In genomic region chr21:35575280-35575915, GRCh38 we compare ENCODE assay signal across 17 cellular contexts.
DNase-seq lines count a peak whose midpoint lies in the region; ATAC-seq and TF ChIP-seq lines count a peak whose summit lies in the region.
"Had no signal": no experiment of that assay in that cellular context is flagged by ENCODE, and none has a peak within 500 bp of the region (broad histone marks: within the 10 kb centered on the region; RNA-seq: fewer than 3 reads in every experiment).

No MANE protein-coding gene starts in this region.

- H3K4me3 ChIP-seq in epithelial cell of esophagus (ENCODE audit: low read length) (no peak overlapping the region), skeletal muscle cell (ENCODE audit: low read depth, low read length) (no peak overlapping the region)
- H3K4me3 ChIP-seq: lower lobe of right lung, vagina had no signal

- DNase-seq in EL = peak; percentile 87
- DNase-seq in NCI-H226 = peak; percentile 9
- DNase-seq in epithelial cell of esophagus (ENCODE audit: low read depth) = peak; percentile 17
- peak; percentile 86 for DNase-seq in skeletal muscle cell (ENCODE audit: low read depth)
- DNase-seq in NCI-H510A (lab: John Stamatoyannopoulos, UW) = no peak
- DNase-seq in COLO829 (ENCODE audit: low spot score) = no peak
- DNase-seq in Right ventricle myocardium superior = no peak
- DNase-seq: activated naive CD4-positive, alpha-beta T cell treated with anti-CD3 and anti-CD28 coated beads, Interleukin-2, amount 10 ng/mL, durations not matched to agents 7 days and 5 days; erythroblast; lower lobe of right lung; NCI-H1048; NCI-H2227 treated with DMSO at 0.1 percent for 48 hours; nephron progenitor cell; right cardiac atrium; stimulated activated naive B cell treated with anti-CD40 and anti-IgM and Interleukin-4, amounts not matched to agents 10 μg/mL and 1 μg/mL and 100 μg/mL, for 72 hours had no signal

- no peak for TF ChIP-seq CTCF in epithelial cell of esophagus (IDR thresholded peaks at IDR 0.05; ENCODE audit: insufficient read depth, low read depth, low read length, missing control alignments)

- intact Hi-C loops in Right ventricle myocardium superior (cut with DNase I) = no loop called here

- ATAC-seq in Right ventricle myocardium superior (ENCODE audit: poor library complexity) = no peak
- ATAC-seq: lower lobe of right lung; right cardiac atrium; stimulated activated naive B cell treated with anti-CD40 and anti-IgM and Interleukin-4, amounts not matched to agents 10 μg/mL and 1 μg/mL and 100 μg/mL, for 72 hours; WTC11 had no signal

Comparison
In these comparisons a context has a peak if more than half of its experiments do, and no peak if none do; other contexts are left out.
1. DNase-seq: peak in EL (single experiment), NCI-H226 (single experiment), epithelial cell of esophagus (single experiment) and skeletal muscle cell (single experiment); none in NCI-H510A (single experiment), COLO829 (single experiment) and Right ventricle myocardium superior (single experiment).